Comparison of ENCODE assay signal across 7 cellular contexts in the genomic region with DNA sequence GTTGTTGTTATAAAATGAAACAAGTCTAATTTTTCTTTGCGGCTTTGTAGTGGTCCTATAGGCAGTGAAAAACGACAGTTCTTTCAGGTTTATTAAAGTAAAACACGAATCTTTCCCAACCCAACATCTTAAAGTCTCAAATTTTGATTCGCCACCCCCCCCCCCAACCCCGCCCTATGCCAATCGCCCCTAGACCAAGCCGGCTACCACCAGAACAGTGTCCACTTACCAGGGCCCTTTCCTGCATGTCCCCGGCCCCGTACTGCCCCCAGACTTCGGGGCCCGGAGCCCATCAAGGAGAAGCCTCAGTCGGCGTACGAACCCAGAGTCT. TPM values are rescaled to one million over a fixed set of nuclear protein-coding genes. Genes with fewer than 3 reads are reported as not detected.
DNase-seq lines count a peak whose midpoint lies in the region; ATAC-seq and TF ChIP-seq lines count a peak whose summit lies in the region.

No MANE protein-coding gene starts in this region.

- CTCF ChIA-PET in HEK293 (lab: Yijun Ruan, JAX) = interaction anchor here (0.7 to 1.4 kb wide), 3 partner anchors 97 to 99 kb away, joined by 3 to 4 read pairs (median 3); no protein-coding TSS in a partner anchor
- CTCF ChIA-PET in activated CD4-positive, alpha-beta memory T cell treated with anti-CD3 and anti-CD28 coated beads for 36 hours (lab: Charles Lee) = interaction anchor here (0.6 to 3.6 kb wide), 5 partner anchors 9 to 1274 kb away, joined by 4 to 16 read pairs (median 5); a partner anchor contains a TSS

- H3K4me3 ChIP-seq in HEK293 (ENCODE audit: low read depth, low read length) = peak overlapping the region; percentile 94
- H3K4me3 ChIP-seq in iPS-18c (ENCODE audit: insufficient read depth, low read depth, low read length) = peak overlapping the region; percentile 91
- peak overlapping the region; percentile 89 to 90 for H3K4me3 ChIP-seq in stomach smooth muscle (ENCODE audit: low read length in 2 of 2)

- peak overlapping the region; percentile 90 for H3K27ac Mint-ChIP-seq in activated CD4-positive, alpha-beta memory T cell treated with anti-CD3 and anti-CD28 coated beads for 36 hours

- no peak for ATAC-seq in HG03135 (IDR thresholded peaks at IDR 0.05; ENCODE audit: unreplicated experiment)
- ATAC-seq in HG03039 (IDR thresholded peaks at IDR 0.05; ENCODE audit: unreplicated experiment) = no peak

- H3K27me3 Mint-ChIP-seq in activated CD4-positive, alpha-beta memory T cell treated with anti-CD3 and anti-CD28 coated beads for 36 hours = no peaks in the 10 kb centered on the region

- POLR2A ChIA-PET in HEK293 (lab: Yijun Ruan, JAX) = interaction anchor here (0.8 to 5.1 kb wide), 12 partner anchors 9 to 529 kb away, joined by 3 to 60 read pairs (median 4); a partner anchor contains a TSS
- POLR2A ChIA-PET in activated CD4-positive, alpha-beta memory T cell treated with anti-CD3 and anti-CD28 coated beads for 36 hours (lab: Charles Lee) = interaction anchor here (0.6 to 4.4 kb wide), 9 partner anchors 9 to 625 kb away, joined by 3 to 43 read pairs (median 4); a partner anchor contains a TSS

- peak overlapping the region; percentile 86 to 91 for H3K9ac ChIP-seq in stomach smooth muscle (ENCODE audit: low read length in 2 of 2)

- no peaks in the 10 kb centered on the region for H3K9me3 ChIP-seq in HEK293 (ENCODE audit: control insufficient read depth, insufficient read depth, low read depth, low read length)
- H3K9me3 ChIP-seq in iPS-18c (ENCODE audit: control insufficient read depth, insufficient read depth, low read length) = no peaks in the 10 kb centered on the region
- H3K9me3 ChIP-seq in stomach smooth muscle (ENCODE audit: control insufficient read depth in 2 of 2, low read length in 2 of 2) = no peaks in the 10 kb centered on the region

- H3K9me3 Mint-ChIP-seq in activated CD4-positive, alpha-beta memory T cell treated with anti-CD3 and anti-CD28 coated beads for 36 hours = no peaks in the 10 kb centered on the region

- peaks cover 11% of the 10 kb centered on the region for H3K36me3 Mint-ChIP-seq in activated CD4-positive, alpha-beta memory T cell treated with anti-CD3 and anti-CD28 coated beads for 36 hours

- H3K36me3 ChIP-seq in HEK293 (ENCODE audit: control insufficient read depth in 2 of 2, insufficient read depth in 1 of 2, low read length in 2 of 2) = peaks cover 32 to 36% of the 10 kb centered on the region in 2 experiments
- H3K36me3 ChIP-seq in stomach smooth muscle (ENCODE audit: control insufficient read depth in 2 of 2, insufficient read depth in 2 of 2, low read length in 2 of 2) = peaks cover 5 to 7% of the 10 kb centered on the region in 2 donors

- peak overlapping the region; percentile 89 for H3K27ac ChIP-seq in HEK293 (ENCODE audit: extremely low read depth, low read depth, low read length)
- peak overlapping the region; percentile 85 for H3K27ac ChIP-seq in stomach smooth muscle (ENCODE audit: low read length)

- peaks cover 12% of the 10 kb centered on the region; the same call in 1 of the 2 replicates for H3K4me1 ChIP-seq in HEK293 (ENCODE audit: control insufficient read depth, insufficient read depth, low read length)
- peaks cover 29% of the 10 kb centered on the region for H3K4me1 ChIP-seq in stomach smooth muscle (ENCODE audit: control insufficient read depth, insufficient read depth, low read length)

- no peaks in the 10 kb centered on the region for H3K27me3 ChIP-seq in stomach smooth muscle (ENCODE audit: control insufficient read depth in 1 of 2, insufficient read depth in 2 of 2, low read length in 2 of 2)

- intact Hi-C loops in activated CD4-positive, alpha-beta memory T cell treated with anti-CD3 and anti-CD28 coated beads for 36 hours (cut with micrococcal nuclease) = loop anchor here (5.0 kb wide), 1 partner anchor 96 kb away; no protein-coding TSS in a partner anchor

- H3K4me3 Mint-ChIP-seq in activated CD4-positive, alpha-beta memory T cell treated with anti-CD3 and anti-CD28 coated beads for 36 hours = peak overlapping the region; percentile 88

- peaks cover 47% of the 10 kb centered on the region for H3K4me1 Mint-ChIP-seq in activated CD4-positive, alpha-beta memory T cell treated with anti-CD3 and anti-CD28 coated beads for 36 hours (ENCODE audit: low read depth)

- TF ChIP-seq CTCF in HEK293 (tag by site-specific recombination; IDR thresholded peaks at IDR 0.05) = no peak

- DNase-seq in activated CD4-positive, alpha-beta memory T cell treated with anti-CD3 and anti-CD28 coated beads for 36 hours = no peak
- DNase-seq in glomerular visceral epithelial cell (ENCODE audit: extremely low spot score) = no peak

TF ChIP-seq in HEK293, 187 proteins besides CTCF, POLR2A, EP300 and RAD21 (continues in another document):
- TF ChIP-seq ZNF404 (tag by site-specific recombination; IDR thresholded peaks at IDR 0.05) (no peak), ZSCAN23 (tag by site-specific recombination; IDR thresholded peaks at IDR 0.05) (no peak), KLF9 (tag by site-specific recombination; IDR thresholded peaks at IDR 0.05; ENCODE audit: low read depth) (no peak), ZXDB (tag by site-specific recombination; IDR thresholded peaks at IDR 0.05) (no peak), ZNF561 (tag by site-specific recombination; IDR thresholded peaks at IDR 0.05; ENCODE audit: borderline replicate concordance) (no peak), ZNF138 (tag by site-specific recombination; IDR thresholded peaks at IDR 0.05; ENCODE audit: borderline replicate concordance) (no peak), ZNF248 (tag by site-specific recombination; IDR thresholded peaks at IDR 0.05) (no peak), BCL11A (tag by site-specific recombination; IDR thresholded peaks at IDR 0.05; ENCODE audit: low read depth) (no peak), ZNF623 (tag by site-specific recombination; IDR thresholded peaks at IDR 0.05) (no peak), ZNF37A (tag by site-specific recombination; IDR thresholded peaks at IDR 0.05) (no peak), TCF7L2 (IDR thresholded peaks at IDR 0.05; ENCODE audit: borderline replicate concordance, low read depth, low read length) (no peak), ZNF654 (tag by site-specific recombination; IDR thresholded peaks at IDR 0.05; ENCODE audit: low read depth) (no peak), ZNF155 (tag by site-specific recombination; IDR thresholded peaks at IDR 0.05) (no peak), SP7 (tag by site-specific recombination; IDR thresholded peaks at IDR 0.05) (no peak)
- TF ChIP-seq, protein P1, sequence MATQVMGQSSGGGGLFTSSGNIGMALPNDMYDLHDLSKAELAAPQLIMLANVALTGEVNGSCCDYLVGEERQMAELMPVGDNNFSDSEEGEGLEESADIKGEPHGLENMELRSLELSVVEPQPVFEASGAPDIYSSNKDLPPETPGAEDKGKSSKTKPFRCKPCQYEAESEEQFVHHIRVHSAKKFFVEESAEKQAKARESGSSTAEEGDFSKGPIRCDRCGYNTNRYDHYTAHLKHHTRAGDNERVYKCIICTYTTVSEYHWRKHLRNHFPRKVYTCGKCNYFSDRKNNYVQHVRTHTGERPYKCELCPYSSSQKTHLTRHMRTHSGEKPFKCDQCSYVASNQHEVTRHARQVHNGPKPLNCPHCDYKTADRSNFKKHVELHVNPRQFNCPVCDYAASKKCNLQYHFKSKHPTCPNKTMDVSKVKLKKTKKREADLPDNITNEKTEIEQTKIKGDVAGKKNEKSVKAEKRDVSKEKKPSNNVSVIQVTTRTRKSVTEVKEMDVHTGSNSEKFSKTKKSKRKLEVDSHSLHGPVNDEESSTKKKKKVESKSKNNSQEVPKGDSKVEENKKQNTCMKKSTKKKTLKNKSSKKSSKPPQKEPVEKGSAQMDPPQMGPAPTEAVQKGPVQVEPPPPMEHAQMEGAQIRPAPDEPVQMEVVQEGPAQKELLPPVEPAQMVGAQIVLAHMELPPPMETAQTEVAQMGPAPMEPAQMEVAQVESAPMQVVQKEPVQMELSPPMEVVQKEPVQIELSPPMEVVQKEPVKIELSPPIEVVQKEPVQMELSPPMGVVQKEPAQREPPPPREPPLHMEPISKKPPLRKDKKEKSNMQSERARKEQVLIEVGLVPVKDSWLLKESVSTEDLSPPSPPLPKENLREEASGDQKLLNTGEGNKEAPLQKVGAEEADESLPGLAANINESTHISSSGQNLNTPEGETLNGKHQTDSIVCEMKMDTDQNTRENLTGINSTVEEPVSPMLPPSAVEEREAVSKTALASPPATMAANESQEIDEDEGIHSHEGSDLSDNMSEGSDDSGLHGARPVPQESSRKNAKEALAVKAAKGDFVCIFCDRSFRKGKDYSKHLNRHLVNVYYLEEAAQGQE (tag by site-specific recombination; IDR thresholded peaks at IDR 0.05) = no peak
- TF ChIP-seq, protein P2, sequence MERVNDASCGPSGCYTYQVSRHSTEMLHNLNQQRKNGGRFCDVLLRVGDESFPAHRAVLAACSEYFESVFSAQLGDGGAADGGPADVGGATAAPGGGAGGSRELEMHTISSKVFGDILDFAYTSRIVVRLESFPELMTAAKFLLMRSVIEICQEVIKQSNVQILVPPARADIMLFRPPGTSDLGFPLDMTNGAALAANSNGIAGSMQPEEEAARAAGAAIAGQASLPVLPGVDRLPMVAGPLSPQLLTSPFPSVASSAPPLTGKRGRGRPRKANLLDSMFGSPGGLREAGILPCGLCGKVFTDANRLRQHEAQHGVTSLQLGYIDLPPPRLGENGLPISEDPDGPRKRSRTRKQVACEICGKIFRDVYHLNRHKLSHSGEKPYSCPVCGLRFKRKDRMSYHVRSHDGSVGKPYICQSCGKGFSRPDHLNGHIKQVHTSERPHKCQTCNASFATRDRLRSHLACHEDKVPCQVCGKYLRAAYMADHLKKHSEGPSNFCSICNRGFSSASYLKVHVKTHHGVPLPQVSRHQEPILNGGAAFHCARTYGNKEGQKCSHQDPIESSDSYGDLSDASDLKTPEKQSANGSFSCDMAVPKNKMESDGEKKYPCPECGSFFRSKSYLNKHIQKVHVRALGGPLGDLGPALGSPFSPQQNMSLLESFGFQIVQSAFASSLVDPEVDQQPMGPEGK (tag by site-specific recombination; IDR thresholded peaks at IDR 0.05) = no peak

RNA-seq across cellular contexts. Expression of a gene that starts 0.3 kb away (rescaled TPM):
- total RNA-seq in activated CD4-positive, alpha-beta memory T cell treated with anti-CD3 and anti-CD28 coated beads for 36 hours = 10 to 100 TPM; 35.3 to 37.6 TPM

RNA-seq across cellular contexts. Expression of a gene that starts 3.9 kb away (rescaled TPM):
- total RNA-seq in activated CD4-positive, alpha-beta memory T cell treated with anti-CD3 and anti-CD28 coated beads for 36 hours = 10 to 100 TPM; 45.1 to 46.2 TPM

RNA-seq across cellular contexts. Expression of a gene that starts 29.9 kb away (rescaled TPM):
- total RNA-seq in activated CD4-positive, alpha-beta memory T cell treated with anti-CD3 and anti-CD28 coated beads for 36 hours = 10 to 100 TPM; 57.5 to 62.1 TPM

RNA-seq across cellular contexts. Expression of a gene that starts 37.3 kb away (rescaled TPM):
- total RNA-seq in activated CD4-positive, alpha-beta memory T cell treated with anti-CD3 and anti-CD28 coated beads for 36 hours = 10 to 100 TPM; 88.3 to 90.7 TPM
